Comparison of ENCODE assay signal across 8 cellular contexts in genomic region chr19:4636151-4636717, GRCh38.
DNase-seq lines count a peak whose midpoint lies in the region; ATAC-seq and TF ChIP-seq lines count a peak whose summit lies in the region.

No MANE protein-coding gene starts in this region.

- DNase-seq in GM10266 (ENCODE audit: extremely low spot score) (peak; percentile 86), NCI-H1105 (lab: John Stamatoyannopoulos, UW) (peak; percentile 44), cerebellar cortex (ENCODE audit: low spot score) (peak; percentile 44), left kidney (ENCODE audit: low read depth, low spot score) (peak; percentile 87), SHP77 treated with DMSO at 0.1 percent for 48 hours (lab: John Stamatoyannopoulos, UW) (no peak)
- peak; percentile 57 for DNase-seq in activated CD4-positive, CD25-positive, alpha-beta regulatory T cell treated with anti-CD3 and anti-CD28 coated beads, Interleukin-2, amount 50 U/mL, for 16 hours (ENCODE audit: low read depth, low spot score)
- peak; percentile 60 for DNase-seq in stimulated activated CD4-positive, alpha-beta T cell treated with anti-CD3 and anti-CD28 coated beads, Interleukin-2, amount 100 ng/mL, for 4 hours (ENCODE audit: low read depth)

- no peak for ATAC-seq in GM18873 (IDR thresholded peaks at IDR 0.05; ENCODE audit: low FRiP score, unreplicated experiment)

- TF ChIP-seq CTCF in GM10266 (IDR thresholded peaks at IDR 0.05; ENCODE audit: control insufficient read depth, insufficient read depth, low read depth, missing control alignments), result peak; percentile 95
